In the genomic region with DNA sequence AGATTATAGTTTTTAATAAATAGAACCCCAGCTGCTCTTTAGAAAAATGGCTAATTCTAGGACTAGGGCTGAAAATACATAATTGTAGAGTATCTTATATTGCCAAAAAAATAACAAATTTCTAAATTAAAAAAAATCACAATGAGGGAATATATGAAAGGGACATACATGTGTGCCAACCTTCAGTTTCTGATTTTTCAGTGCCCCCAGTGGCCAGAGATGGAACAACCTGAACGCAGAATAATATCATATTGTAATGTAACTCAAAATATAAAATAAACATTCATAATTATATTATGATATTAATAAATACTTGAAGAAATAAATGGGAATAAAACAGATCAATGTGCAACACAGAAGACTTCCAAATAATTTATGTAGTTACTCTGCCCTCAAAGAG, we compare ENCODE assay signal across 12 cellular contexts.
DNase-seq lines count a peak whose midpoint lies in the region; ATAC-seq, FAIRE-seq and TF ChIP-seq lines count a peak whose summit lies in the region.
"Had no signal": no experiment of that assay in that cellular context is flagged by ENCODE, and none has a peak within 500 bp of the region (broad histone marks: within the 10 kb centered on the region; RNA-seq: fewer than 3 reads in every experiment).

No MANE protein-coding gene starts in this region.

- no peaks in the 10 kb centered on the region for H3K36me3 Mint-ChIP-seq in astrocyte (ENCODE audit: low read depth, unreplicated experiment)
- no peaks in the 10 kb centered on the region for H3K36me3 Mint-ChIP-seq in stimulated activated memory B cell treated with anti-CD40 and anti-IgM and Interleukin-4, amounts not matched to agents 10 μg/mL and 1 μg/mL and 100 μg/mL, for 72 hours

- CTCF ChIA-PET in BJ (lab: Yijun Ruan, JAX) = interaction anchor here (0.9 kb wide), 1 partner anchor 32 kb away, joined by 4 read pairs; no protein-coding TSS in a partner anchor

- FAIRE-seq in astrocyte (lab: Jason Lieb, UNC) = no peak

- no peak overlapping the region for H2AFZ ChIP-seq in astrocyte (ENCODE audit: low read depth, low read length)

- TF ChIP-seq CTCF in BJ (IDR thresholded peaks at IDR 0.05; ENCODE audit: insufficient read depth, low read depth, low read length) (peak; percentile 41; the same call in 1 of the 2 replicates), HFF-Myc (IDR thresholded peaks at IDR 0.05; ENCODE audit: low read depth, low read length, missing control alignments) (peak; percentile 61), astrocyte (IDR thresholded peaks at IDR 0.05; ENCODE audit: insufficient read depth, low read depth, low read length) (peak; percentile 43), liver (IDR thresholded peaks at IDR 0.05; ENCODE audit: low read depth, low read length, missing input control) (peak; percentile 33)

- H3K27ac ChIP-seq in astrocyte (ENCODE audit: low read depth, low read length) (no peak overlapping the region), liver (ENCODE audit: low read depth in 1 of 2, low read length in 2 of 2) (no peak overlapping the region)

- H3K9me3 ChIP-seq in astrocyte (ENCODE audit: insufficient read depth, low read depth, low read length) (no peaks in the 10 kb centered on the region), liver (ENCODE audit: control insufficient read depth in 4 of 4, low read length in 3 of 4) (no peaks in the 10 kb centered on the region)

- ATAC-seq in stimulated activated memory B cell treated with anti-CD40 and anti-IgM and Interleukin-4, amounts not matched to agents 10 μg/mL and 1 μg/mL and 100 μg/mL, for 72 hours = no peak
- no peak for ATAC-seq in GM18519 (IDR thresholded peaks at IDR 0.05; ENCODE audit: low FRiP score, unreplicated experiment)

- peak; percentile 30 to 44 for TF ChIP-seq RAD21 in liver (IDR thresholded peaks at IDR 0.05)

- no peaks in the 10 kb centered on the region for H3K27me3 Mint-ChIP-seq in astrocyte (ENCODE audit: low read depth, unreplicated experiment)
- no peaks in the 10 kb centered on the region for H3K27me3 Mint-ChIP-seq in stimulated activated memory B cell treated with anti-CD40 and anti-IgM and Interleukin-4, amounts not matched to agents 10 μg/mL and 1 μg/mL and 100 μg/mL, for 72 hours

- no peak for DNase-seq in BJ (ENCODE audit: low read depth)
- no peak for DNase-seq in HFF-Myc (ENCODE audit: extremely low read depth, low read depth)
- DNase-seq in astrocyte (ENCODE audit: low read depth) = no peak
- no peak for DNase-seq in activated CD4-positive, CD25-positive, alpha-beta regulatory T cell treated with anti-CD3 and anti-CD28 coated beads, Interleukin-2, amount 50 U/mL, for 72 hours
- DNase-seq in NCI-H1048 (lab: John Stamatoyannopoulos, UW) = no peak
- DNase-seq: activated effector memory CD4-positive, alpha-beta T cell treated with anti-CD3 and anti-CD28 coated beads, Interleukin-2, amount 50 U/mL, for 16 hours; DMS79; effector CD4-positive, alpha-beta T cell; NCI-H774 had no signal

- POLR2A ChIA-PET in BJ (lab: Charles Lee) = no interaction called here

- H3K4me1 Mint-ChIP-seq in astrocyte (ENCODE audit: low read depth, unreplicated experiment) = peaks cover 5% of the 10 kb centered on the region
- no peaks in the 10 kb centered on the region for H3K4me1 Mint-ChIP-seq in stimulated activated memory B cell treated with anti-CD40 and anti-IgM and Interleukin-4, amounts not matched to agents 10 μg/mL and 1 μg/mL and 100 μg/mL, for 72 hours

- H3K27ac Mint-ChIP-seq in astrocyte (ENCODE audit: unreplicated experiment) = no peak overlapping the region
- H3K27ac Mint-ChIP-seq in stimulated activated memory B cell treated with anti-CD40 and anti-IgM and Interleukin-4, amounts not matched to agents 10 μg/mL and 1 μg/mL and 100 μg/mL, for 72 hours = no peak overlapping the region

- H3K9me3 Mint-ChIP-seq in astrocyte (ENCODE audit: unreplicated experiment) = peaks cover 5% of the 10 kb centered on the region
- peaks cover 6% of the 10 kb centered on the region for H3K9me3 Mint-ChIP-seq in stimulated activated memory B cell treated with anti-CD40 and anti-IgM and Interleukin-4, amounts not matched to agents 10 μg/mL and 1 μg/mL and 100 μg/mL, for 72 hours

- H4K20me1 ChIP-seq in astrocyte (ENCODE audit: insufficient read depth, low read length) = no peaks in the 10 kb centered on the region

- no peak overlapping the region for H3K4me3 ChIP-seq in BJ (ENCODE audit: low read depth, low read length)
- H3K4me3 ChIP-seq in HFF-Myc (replicated peaks; ENCODE audit: low read depth, low read length) = no peak overlapping the region
- H3K4me3 ChIP-seq in astrocyte (ENCODE audit: insufficient read depth, low read depth, low read length) = no peak overlapping the region
- no peak overlapping the region for H3K4me3 ChIP-seq in liver (ENCODE audit: low read depth in 1 of 3, low read length in 3 of 3)

- H3K4me1 ChIP-seq in astrocyte (ENCODE audit: insufficient read depth, low read length) (no peaks in the 10 kb centered on the region), liver (ENCODE audit: control insufficient read depth in 4 of 4, insufficient read depth in 4 of 4, low read length in 3 of 4) (no peaks in the 10 kb centered on the region)

- H3K36me3 ChIP-seq in BJ (ENCODE audit: control insufficient read depth, insufficient read depth, low read length) (no peaks in the 10 kb centered on the region), astrocyte (ENCODE audit: insufficient read depth, low read length) (no peaks in the 10 kb centered on the region), liver (ENCODE audit: control insufficient read depth in 4 of 4, insufficient read depth in 3 of 4, low read depth in 1 of 4, low read length in 3 of 4) (no peaks in the 10 kb centered on the region)

- no peak overlapping the region for H3K9ac ChIP-seq in astrocyte (ENCODE audit: low read length)
- no peak overlapping the region for H3K9ac ChIP-seq in liver (ENCODE audit: low read depth in 1 of 2, low read length in 2 of 2)

- H3K79me2 ChIP-seq in astrocyte (ENCODE audit: insufficient read depth, low read length) = no peaks in the 10 kb centered on the region

- WGBS in liver = 61% methylated on average over 1 of the region's 1 CpG

- H3K27me3 ChIP-seq in BJ (ENCODE audit: control insufficient read depth, insufficient read depth, low read length) (no peaks in the 10 kb centered on the region), astrocyte (ENCODE audit: insufficient read depth, low read length) (no peaks in the 10 kb centered on the region), liver (ENCODE audit: control insufficient read depth in 4 of 4, insufficient read depth in 4 of 4, low read length in 3 of 4) (no peaks in the 10 kb centered on the region)

- H3K4me2 ChIP-seq in astrocyte (ENCODE audit: low read length) = no peak overlapping the region

- no peak overlapping the region for H3K4me3 Mint-ChIP-seq in astrocyte (ENCODE audit: unreplicated experiment)
- no peak overlapping the region for H3K4me3 Mint-ChIP-seq in stimulated activated memory B cell treated with anti-CD40 and anti-IgM and Interleukin-4, amounts not matched to agents 10 μg/mL and 1 μg/mL and 100 μg/mL, for 72 hours

TF ChIP-seq in liver, 16 proteins besides CTCF, POLR2A, EP300 and RAD21:
- TF ChIP-seq, protein P1, sequence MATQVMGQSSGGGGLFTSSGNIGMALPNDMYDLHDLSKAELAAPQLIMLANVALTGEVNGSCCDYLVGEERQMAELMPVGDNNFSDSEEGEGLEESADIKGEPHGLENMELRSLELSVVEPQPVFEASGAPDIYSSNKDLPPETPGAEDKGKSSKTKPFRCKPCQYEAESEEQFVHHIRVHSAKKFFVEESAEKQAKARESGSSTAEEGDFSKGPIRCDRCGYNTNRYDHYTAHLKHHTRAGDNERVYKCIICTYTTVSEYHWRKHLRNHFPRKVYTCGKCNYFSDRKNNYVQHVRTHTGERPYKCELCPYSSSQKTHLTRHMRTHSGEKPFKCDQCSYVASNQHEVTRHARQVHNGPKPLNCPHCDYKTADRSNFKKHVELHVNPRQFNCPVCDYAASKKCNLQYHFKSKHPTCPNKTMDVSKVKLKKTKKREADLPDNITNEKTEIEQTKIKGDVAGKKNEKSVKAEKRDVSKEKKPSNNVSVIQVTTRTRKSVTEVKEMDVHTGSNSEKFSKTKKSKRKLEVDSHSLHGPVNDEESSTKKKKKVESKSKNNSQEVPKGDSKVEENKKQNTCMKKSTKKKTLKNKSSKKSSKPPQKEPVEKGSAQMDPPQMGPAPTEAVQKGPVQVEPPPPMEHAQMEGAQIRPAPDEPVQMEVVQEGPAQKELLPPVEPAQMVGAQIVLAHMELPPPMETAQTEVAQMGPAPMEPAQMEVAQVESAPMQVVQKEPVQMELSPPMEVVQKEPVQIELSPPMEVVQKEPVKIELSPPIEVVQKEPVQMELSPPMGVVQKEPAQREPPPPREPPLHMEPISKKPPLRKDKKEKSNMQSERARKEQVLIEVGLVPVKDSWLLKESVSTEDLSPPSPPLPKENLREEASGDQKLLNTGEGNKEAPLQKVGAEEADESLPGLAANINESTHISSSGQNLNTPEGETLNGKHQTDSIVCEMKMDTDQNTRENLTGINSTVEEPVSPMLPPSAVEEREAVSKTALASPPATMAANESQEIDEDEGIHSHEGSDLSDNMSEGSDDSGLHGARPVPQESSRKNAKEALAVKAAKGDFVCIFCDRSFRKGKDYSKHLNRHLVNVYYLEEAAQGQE (IDR thresholded peaks at IDR 0.05) = no peak
- TF ChIP-seq HNF4G (IDR thresholded peaks at IDR 0.05) (no peak), JUND (IDR thresholded peaks at IDR 0.05) (no peak), YY1 (IDR thresholded peaks at IDR 0.05) (no peak), EGR1 (IDR thresholded peaks at IDR 0.05; ENCODE audit: low read depth in 2 of 2) (no peak), SP1 (IDR thresholded peaks at IDR 0.05) (no peak), RXRA (IDR thresholded peaks at IDR 0.05) (no peak), FOXA1 (IDR thresholded peaks at IDR 0.05) (no peak)
- TF ChIP-seq, protein P2, sequence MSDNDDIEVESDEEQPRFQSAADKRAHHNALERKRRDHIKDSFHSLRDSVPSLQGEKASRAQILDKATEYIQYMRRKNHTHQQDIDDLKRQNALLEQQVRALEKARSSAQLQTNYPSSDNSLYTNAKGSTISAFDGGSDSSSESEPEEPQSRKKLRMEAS (IDR thresholded peaks at IDR 0.05) = no peak
- TF ChIP-seq, protein P3, sequence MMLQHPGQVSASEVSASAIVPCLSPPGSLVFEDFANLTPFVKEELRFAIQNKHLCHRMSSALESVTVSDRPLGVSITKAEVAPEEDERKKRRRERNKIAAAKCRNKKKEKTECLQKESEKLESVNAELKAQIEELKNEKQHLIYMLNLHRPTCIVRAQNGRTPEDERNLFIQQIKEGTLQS (IDR thresholded peaks at IDR 0.05) = no peak
